ENCODE assay signal across 14 cellular contexts in genomic region chr15:25789206-25789605, GRCh38.
DNase-seq lines count a peak whose midpoint lies in the region; ATAC-seq and TF ChIP-seq lines count a peak whose summit lies in the region.
"Had no signal": no experiment of that assay in that cellular context is flagged by ENCODE, and none has a peak within 500 bp of the region (broad histone marks: within the 10 kb centered on the region; RNA-seq: fewer than 3 reads in every experiment).

No MANE protein-coding gene starts in this region.

- DNase-seq in GM23248 (peak; percentile 78), mucosa of descending colon (no peak), NCI-H1105 treated with DMSO at 0.1 percent for 48 hours (lab: John Stamatoyannopoulos, UW) (no peak), DMS53 treated with DMSO at 0.1 percent for 48 hours (lab: John Stamatoyannopoulos, UW; ENCODE audit: unreplicated experiment) (no peak), amygdala (lab: John Stamatoyannopoulos, UW) (no peak)
- DNase-seq: activated CD4-positive, alpha-beta T cell treated with anti-CD3 and anti-CD28 coated beads for 4 hours; activated T-cell treated with anti-CD3 and anti-CD28 coated beads, Interleukin-2, amount 50 U/mL, for 1 hour; CD8-positive, alpha-beta memory T cell; foreskin melanocyte; NK-92 treated with Interleukin-12 subunit alpha and Interleukin-12 subunit beta, amount 100 ng/mL, for 24 hours; T-helper 9 cell had no signal

- ATAC-seq in mucosa of descending colon = peak; percentile 21
- ATAC-seq in HG02938 (IDR thresholded peaks at IDR 0.05; ENCODE audit: unreplicated experiment) = no peak

- H3K4me3 ChIP-seq in GM23248 = peak overlapping the region; percentile 42
- no peak overlapping the region for H3K4me3 ChIP-seq in esophagus (ENCODE audit: low read depth in 1 of 2, low read length in 2 of 2)
- H3K4me3 ChIP-seq in mucosa of descending colon = no peak overlapping the region
- peak overlapping the region in 1 of 5 donors; percentile 46 for H3K4me3 ChIP-seq in subcutaneous abdominal adipose tissue (ENCODE audit: low read depth in 1 of 5, low read length in 5 of 5)

- peak overlapping the region; percentile 85 for H3K9ac ChIP-seq in GM23248
- no peak overlapping the region for H3K9ac ChIP-seq in subcutaneous abdominal adipose tissue (ENCODE audit: low read length in 5 of 5)

- H3K4me1 ChIP-seq in GM23248 (ENCODE audit: insufficient read depth) = peaks cover 68% of the 10 kb centered on the region
- H3K4me1 ChIP-seq in esophagus (ENCODE audit: control insufficient read depth in 2 of 2, insufficient read depth in 2 of 2, low read length in 1 of 2) = peaks cover 5 to 6% of the 10 kb centered on the region in 2 donors
- H3K4me1 ChIP-seq in mucosa of descending colon (ENCODE audit: low read depth) = no peaks in the 10 kb centered on the region
- peaks cover 13 to 55% (median 52%) of the 10 kb centered on the region in 5 donors for H3K4me1 ChIP-seq in subcutaneous abdominal adipose tissue (ENCODE audit: control insufficient read depth in 5 of 5, insufficient read depth in 5 of 5, low read length in 5 of 5)

- in situ Hi-C loops in GM23248 (cut with MboI) = no loop called here

- no peak for TF ChIP-seq CTCF in mucosa of descending colon (IDR thresholded peaks at IDR 0.05)

- H3K79me2 ChIP-seq in GM23248 (ENCODE audit: insufficient read depth) = peaks cover 63% of the 10 kb centered on the region

- H2AFZ ChIP-seq in GM23248 = no peak overlapping the region

- H3K27me3 ChIP-seq in GM23248 (replicated peaks; ENCODE audit: insufficient read depth) (no peaks in the 10 kb centered on the region), esophagus (ENCODE audit: control insufficient read depth in 1 of 2, insufficient read depth in 2 of 2, low read length in 2 of 2) (no peaks in the 10 kb centered on the region), subcutaneous abdominal adipose tissue (ENCODE audit: control insufficient read depth in 5 of 5, insufficient read depth in 4 of 5, low read length in 5 of 5) (no peaks in the 10 kb centered on the region)

- 4 to 10% methylated on average over 2 of the region's 2 CpGs for WGBS in GM23248 (ENCODE audit: low coverage in 1 of 2, low lambda C conversion rate in 2 of 2, missing lambda C conversion rate in 2 of 2), 2 experiments
- 58 to 83% methylated on average over 2 of the region's 2 CpGs for WGBS in esophagus, 2 donors

- no peaks in the 10 kb centered on the region for H3K9me2 ChIP-seq in GM23248 (ENCODE audit: insufficient read depth)

- no peaks in the 10 kb centered on the region for H4K20me1 ChIP-seq in GM23248 (ENCODE audit: insufficient read depth)

- H3F3A ChIP-seq in GM23248 (ENCODE audit: insufficient read depth) = peaks cover 66% of the 10 kb centered on the region

- H3K4me2 ChIP-seq in GM23248 (ENCODE audit: unreplicated experiment) = peak overlapping the region; percentile 71

- H3K27ac ChIP-seq in GM23248 (peak overlapping the region; percentile 99), esophagus (ENCODE audit: low read depth in 2 of 2, low read length in 1 of 2) (peak overlapping the region; percentile 39 to 47), subcutaneous abdominal adipose tissue (ENCODE audit: low read depth, low read length) (peak overlapping the region; percentile 98)

- H3K36me3 ChIP-seq in GM23248 (ENCODE audit: low read depth) (no peaks in the 10 kb centered on the region), esophagus (ENCODE audit: control insufficient read depth in 2 of 2, insufficient read depth in 2 of 2, low read length in 1 of 2) (no peaks in the 10 kb centered on the region), mucosa of descending colon (ENCODE audit: low read depth) (no peaks in the 10 kb centered on the region), subcutaneous abdominal adipose tissue (ENCODE audit: control insufficient read depth in 5 of 5, insufficient read depth in 5 of 5, low read length in 5 of 5) (no peaks in the 10 kb centered on the region)

- H3K9me3 ChIP-seq in GM23248 (ENCODE audit: low read depth) (no peaks in the 10 kb centered on the region), esophagus (ENCODE audit: control insufficient read depth in 2 of 2, insufficient read depth in 1 of 2, low read depth in 1 of 2, low read length in 1 of 2) (no peaks in the 10 kb centered on the region), mucosa of descending colon (peaks cover 6% of the 10 kb centered on the region), subcutaneous abdominal adipose tissue (ENCODE audit: control insufficient read depth in 5 of 5, low read length in 5 of 5) (no peaks in the 10 kb centered on the region)

- intact Hi-C loops in mucosa of descending colon (cut with DNase I, micrococcal nuclease) = no loop called here

Comparison
In these comparisons a context has a peak if more than half of its experiments do, and no peak if none do; other contexts are left out.
1. H3K27ac ChIP-seq: peak in every context shown above with its lines; median percentile 99 in GM23248; 98 in subcutaneous abdominal adipose tissue; 43 in esophagus.